7 cellular contexts compared by ENCODE assay signal in the genomic region with DNA sequence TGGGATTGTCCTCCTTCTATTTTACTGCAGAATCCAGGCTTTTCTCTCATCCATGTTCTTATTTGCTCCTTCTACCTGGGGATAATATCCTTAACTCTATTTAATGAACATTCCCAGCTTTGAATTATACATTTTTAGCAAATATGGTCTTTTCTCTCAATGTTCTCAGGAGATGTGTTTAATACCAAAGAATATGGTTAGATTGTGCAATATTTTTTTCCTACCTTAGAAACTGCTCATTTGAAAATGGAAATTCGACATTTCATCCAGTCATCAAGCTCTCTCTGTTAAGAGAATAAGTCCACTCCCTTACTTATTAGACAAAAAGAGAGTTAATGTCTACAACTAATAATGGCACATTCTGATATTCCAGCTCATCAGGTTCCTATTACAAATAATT.
"Had no signal": no experiment of that assay in that cellular context is flagged by ENCODE, and none has a peak within 500 bp of the region (broad histone marks: within the 10 kb centered on the region; RNA-seq: fewer than 3 reads in every experiment).

No MANE protein-coding gene starts in this region.

- FAIRE-seq: GM12878, GM12891, GM12892, GM18507, GM19239 had no signal

- H3K4me3 ChIP-seq: GM12878 had no signal

- ATAC-seq: GM12878 had no signal

- DNase-seq: GDM1, GF-D8 had no signal
